Comparison of ENCODE assay signal across 14 cellular contexts in the genomic region with DNA sequence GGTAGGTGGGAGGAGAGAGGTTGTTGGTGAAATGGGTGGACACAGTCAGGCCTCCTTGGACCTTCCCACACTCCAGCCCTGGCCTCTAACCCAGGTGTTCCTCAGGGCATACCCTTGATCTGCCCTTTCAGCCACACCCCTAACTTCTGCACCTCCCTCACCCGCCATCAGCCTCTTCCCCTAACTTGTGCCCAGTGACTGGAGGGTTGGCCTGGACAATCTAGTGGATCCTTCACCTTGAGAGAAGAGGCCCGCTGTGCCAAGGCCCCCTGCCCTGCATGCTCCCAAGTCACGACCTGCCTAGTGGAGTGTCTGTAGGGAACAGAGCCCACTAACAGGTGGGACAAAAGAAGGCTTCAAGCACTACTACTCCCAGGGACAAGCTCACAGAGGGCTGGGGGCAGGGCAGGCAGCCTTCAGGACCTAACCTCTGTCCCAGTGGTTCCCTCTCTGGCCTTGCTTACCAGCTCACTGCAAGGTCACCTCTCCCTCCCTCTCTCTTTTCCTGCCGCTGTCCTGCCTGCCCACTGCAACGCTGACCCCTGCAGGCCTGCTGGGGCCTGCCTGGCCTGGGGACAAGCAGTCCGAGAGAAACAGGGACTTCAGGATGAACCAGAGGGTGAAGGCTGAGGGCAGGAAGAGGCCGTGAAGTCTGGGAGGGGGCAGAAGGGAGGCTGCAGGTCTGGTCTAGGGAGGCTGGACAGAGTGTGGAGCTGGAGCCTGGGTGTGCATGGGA. TPM values are rescaled to one million over a fixed set of nuclear protein-coding genes. Genes with fewer than 3 reads are reported as not detected.
DNase-seq lines count a peak whose midpoint lies in the region; ATAC-seq and TF ChIP-seq lines count a peak whose summit lies in the region.
"Had no signal": no experiment of that assay in that cellular context is flagged by ENCODE, and none has a peak within 500 bp of the region (broad histone marks: within the 10 kb centered on the region; RNA-seq: fewer than 3 reads in every experiment).

No MANE protein-coding gene starts in this region.

- H3K27me3 ChIP-seq in osteoblast (ENCODE audit: insufficient read depth, low read length) (peaks cover 48% of the 10 kb centered on the region), ascending aorta (peaks cover 10% of the 10 kb centered on the region)

- H3K9me3 ChIP-seq in osteoblast (ENCODE audit: low read depth, low read length) (no peaks in the 10 kb centered on the region), ascending aorta (no peaks in the 10 kb centered on the region)
- H3K9me3 ChIP-seq: thoracic aorta had no signal

- H3K4me3 ChIP-seq in fibroblast of pulmonary artery (replicated peaks; ENCODE audit: low read depth, low read length) (no peak overlapping the region), osteoblast (ENCODE audit: insufficient read depth, low read length) (no peak overlapping the region), ascending aorta (no peak overlapping the region)
- H3K4me3 ChIP-seq: thoracic aorta had no signal

- peaks cover 6% of the 10 kb centered on the region for H4K20me1 ChIP-seq in osteoblast (ENCODE audit: insufficient read depth, low read length)

- ATAC-seq in HG02763 (IDR thresholded peaks at IDR 0.05; ENCODE audit: unreplicated experiment), result no peak
- ATAC-seq: activated T-cell treated with anti-CD3 and anti-CD28 coated beads, Interleukin-2, amount 50 U/mL, for 4 hours had no signal

- no peak overlapping the region for H3K4me2 ChIP-seq in osteoblast (ENCODE audit: insufficient read depth, low read length)

- peak; percentile 19 for TF ChIP-seq CTCF in fibroblast of pulmonary artery (IDR thresholded peaks at IDR 0.05; ENCODE audit: low read length, missing control alignments)
- peak; percentile 56 for TF ChIP-seq CTCF in osteoblast (IDR thresholded peaks at IDR 0.05; ENCODE audit: extremely low read depth, low read depth, low read length)
- no peak for TF ChIP-seq CTCF in ascending aorta (IDR thresholded peaks at IDR 0.05)

- intact Hi-C loops in ascending aorta (cut with DNase I), result no loop called here

- H3K4me1 ChIP-seq in osteoblast (ENCODE audit: insufficient read depth, low read length) (peaks cover 4% of the 10 kb centered on the region), ascending aorta (peaks cover 6 to 14% of the 10 kb centered on the region in 2 donors)

- H3K36me3 ChIP-seq in osteoblast (ENCODE audit: insufficient read depth, low read length) (no peaks in the 10 kb centered on the region), ascending aorta (no peaks in the 10 kb centered on the region)
- H3K36me3 ChIP-seq: thoracic aorta had no signal

- no peak overlapping the region for H2AFZ ChIP-seq in osteoblast (ENCODE audit: low read length)

- peak; percentile 86 for DNase-seq in ELF-1 (ENCODE audit: low read depth, low spot score)
- DNase-seq in NCI-H69 (lab: John Stamatoyannopoulos, UW), result peak; percentile 59
- no peak for DNase-seq in fibroblast of pulmonary artery (ENCODE audit: low read depth)
- DNase-seq in osteoblast (ENCODE audit: insufficient read length, low spot score, missing footprints), result no peak
- no peak for DNase-seq in ureter (ENCODE audit: low spot score)
- DNase-seq in ascending aorta (ENCODE audit: low spot score in 2 of 2), result no peak
- no peak for DNase-seq in NCI-H1105 (lab: John Stamatoyannopoulos, UW)
- DNase-seq: activated T-cell treated with anti-CD3 and anti-CD28 coated beads, Interleukin-2, amount 50 U/mL, for 4 hours; cerebellar nuclear complex; hippocampal formation; NCI-H524 treated with DMSO at 0.1 percent for 48 hours; stimulated activated CD4-positive, alpha-beta T cell treated with anti-CD3 and anti-CD28 coated beads, Interleukin-2, amount 100 ng/mL, for 48 hours had no signal

- no peak overlapping the region for H3K27ac ChIP-seq in osteoblast (ENCODE audit: low read depth, low read length)
- no peak overlapping the region for H3K27ac ChIP-seq in ascending aorta
- H3K27ac ChIP-seq: thoracic aorta had no signal

- no peaks in the 10 kb centered on the region for H3K79me2 ChIP-seq in osteoblast (ENCODE audit: insufficient read depth, low read length)

RNA-seq across cellular contexts. Expression of gene SYT7, which starts 3.3 kb away (rescaled TPM):
- total RNA-seq in osteoblast (3.6 and 6.8 TPM in 2 replicates), ureter (6.7 TPM), ascending aorta (1.8 TPM)

Comparison
In these comparisons a context has a peak if more than half of its experiments do, and no peak if none do; other contexts are left out.
1. DNase-seq: peak in ELF-1 (single experiment) and NCI-H69 (single experiment); none in fibroblast of pulmonary artery (single experiment), osteoblast (single experiment), ureter (single experiment), ascending aorta (0 of 2) and NCI-H1105 (single experiment).
2. CTCF ChIP-seq: peak in fibroblast of pulmonary artery (single experiment) and osteoblast (single experiment); none in ascending aorta (0 of 3).